ENCODE assay signal across 8 cellular contexts in genomic region chr19:15296841-15297415, GRCh38. TPM values are rescaled to one million over a fixed set of nuclear protein-coding genes. Genes with fewer than 3 reads are reported as not detected.
DNase-seq lines count a peak whose midpoint lies in the region; ATAC-seq and TF ChIP-seq lines count a peak whose summit lies in the region.

No MANE protein-coding gene starts in this region.

- DNase-seq in A673 (ENCODE audit: low spot score) (no peak), Kasumi-1 (lab: John Stamatoyannopoulos, UW) (no peak), NCI-H146 (lab: John Stamatoyannopoulos, UW) (no peak), NCI-H526 (lab: John Stamatoyannopoulos, UW) (no peak)
- DNase-seq in central memory CD4-positive, alpha-beta T cell, result peak; percentile 14
- DNase-seq in naive thymus-derived CD8-positive, alpha-beta T cell, result peak in 6 of 10 donors; percentile 29 to 61 (median 48)
- DNase-seq in NK-92 treated with Interleukin-12 subunit alpha and Interleukin-12 subunit beta, amount 100 ng/mL, for 24 hours (lab: John Stamatoyannopoulos, UW), result no peak

- peak overlapping the region; percentile 28 to 96 (median 89) for H3K27ac Mint-ChIP-seq in naive thymus-derived CD8-positive, alpha-beta T cell

- H3K4me3 Mint-ChIP-seq in naive thymus-derived CD8-positive, alpha-beta T cell, result peak overlapping the region; percentile 56 to 81 (median 74)

- H3K27me3 ChIP-seq in A673 (replicated peaks; ENCODE audit: insufficient read depth, low read depth, low read length, poor library complexity), result no peaks in the 10 kb centered on the region

- peaks cover 12% of the 10 kb centered on the region for H3K36me3 ChIP-seq in A673 (ENCODE audit: insufficient read depth, low read length, poor library complexity, severe bottlenecking)
- peaks cover 6% of the 10 kb centered on the region; the same call in 1 of the 2 replicates for H3K36me3 ChIP-seq in KOPT-K1 (ENCODE audit: insufficient read depth, low read length)

- no peaks in the 10 kb centered on the region for H3K9me3 Mint-ChIP-seq in naive thymus-derived CD8-positive, alpha-beta T cell

- H3K9me3 ChIP-seq in A673 (ENCODE audit: low read depth, low read length, poor library complexity, severe bottlenecking), result no peaks in the 10 kb centered on the region
- H3K9me3 ChIP-seq in KOPT-K1 (ENCODE audit: insufficient read depth, low read length, poor library complexity, severe bottlenecking), result no peaks in the 10 kb centered on the region

- peaks cover 80% of the 10 kb centered on the region for H3K4me1 ChIP-seq in A673 (ENCODE audit: insufficient read depth, low read length, poor library complexity, severe bottlenecking)

- peak overlapping the region; percentile 92 for H3K27ac ChIP-seq in A673 (ENCODE audit: low read depth, low read length, poor library complexity, severe bottlenecking)
- peak overlapping the region; percentile 14 for H3K27ac ChIP-seq in KOPT-K1 (ENCODE audit: low read depth, low read length, poor library complexity, severe bottlenecking)

- CTCF ChIA-PET in A673 (lab: Charles Lee), result no interaction called here

- peaks cover 57 to 100% (median 93%) of the 10 kb centered on the region in 4 donors for H3K4me1 Mint-ChIP-seq in naive thymus-derived CD8-positive, alpha-beta T cell

- intact Hi-C loops in A673 (cut with micrococcal nuclease; ENCODE audit: unreplicated experiment), result no loop called here

- ATAC-seq in naive thymus-derived CD8-positive, alpha-beta T cell, result peak; percentile 43 to 63

- peaks cover 0 to 20% (median 1%) of the 10 kb centered on the region in 3 donors for H3K36me3 Mint-ChIP-seq in naive thymus-derived CD8-positive, alpha-beta T cell

- no peak for TF ChIP-seq CTCF in A673 (conservative IDR thresholded peaks at IDR 0.05; ENCODE audit: low read depth, low read length)

- no TSS peak for BruUV-seq in A673 (replicated peaks; lab: Mats Ljungman, UMichigan)

- no peaks in the 10 kb centered on the region for H3K27me3 Mint-ChIP-seq in naive thymus-derived CD8-positive, alpha-beta T cell

- POLR2A ChIA-PET in A673 (lab: Charles Lee; ENCODE audit: low non-redundant PET), result no interaction called here
- POLR2A ChIA-PET in naive thymus-derived CD8-positive, alpha-beta T cell (lab: Charles Lee), result interaction anchor here (1.3 to 2.3 kb wide), 2 partner anchors 8 to 82 kb away, joined by 3 to 12 read pairs; partner anchors contain the start of gene AKAP8

- H3K4me3 ChIP-seq in A673 (ENCODE audit: low read depth, low read length, poor library complexity, severe bottlenecking), result no peak overlapping the region

RNA-seq across cellular contexts. Expression of gene BRD4, which starts 35.4 kb away (rescaled TPM):
- total RNA-seq in A673 (2021), result 174 and 178 TPM in 2 replicates
- 100 to 1,000 TPM; 172 to 180 TPM for total RNA-seq in naive thymus-derived CD8-positive, alpha-beta T cell
- 10 to 100 TPM; 10.6 to 37.2 (median 11.5) TPM for polyA plus RNA-seq in naive thymus-derived CD8-positive, alpha-beta T cell

Comparison
In these comparisons a context has a peak if more than half of its experiments do, and no peak if none do; other contexts are left out.
1. DNase-seq: peak in central memory CD4-positive, alpha-beta T cell (single experiment) and naive thymus-derived CD8-positive, alpha-beta T cell (6 of 10); none in A673 (single experiment), Kasumi-1 (0 of 2), NCI-H146 (single experiment), NCI-H526 (0 of 2) and NK-92 treated with Interleukin-12 subunit alpha and Interleukin-12 subunit beta, amount 100 ng/mL, for 24 hours (single experiment).